In the genomic region with DNA sequence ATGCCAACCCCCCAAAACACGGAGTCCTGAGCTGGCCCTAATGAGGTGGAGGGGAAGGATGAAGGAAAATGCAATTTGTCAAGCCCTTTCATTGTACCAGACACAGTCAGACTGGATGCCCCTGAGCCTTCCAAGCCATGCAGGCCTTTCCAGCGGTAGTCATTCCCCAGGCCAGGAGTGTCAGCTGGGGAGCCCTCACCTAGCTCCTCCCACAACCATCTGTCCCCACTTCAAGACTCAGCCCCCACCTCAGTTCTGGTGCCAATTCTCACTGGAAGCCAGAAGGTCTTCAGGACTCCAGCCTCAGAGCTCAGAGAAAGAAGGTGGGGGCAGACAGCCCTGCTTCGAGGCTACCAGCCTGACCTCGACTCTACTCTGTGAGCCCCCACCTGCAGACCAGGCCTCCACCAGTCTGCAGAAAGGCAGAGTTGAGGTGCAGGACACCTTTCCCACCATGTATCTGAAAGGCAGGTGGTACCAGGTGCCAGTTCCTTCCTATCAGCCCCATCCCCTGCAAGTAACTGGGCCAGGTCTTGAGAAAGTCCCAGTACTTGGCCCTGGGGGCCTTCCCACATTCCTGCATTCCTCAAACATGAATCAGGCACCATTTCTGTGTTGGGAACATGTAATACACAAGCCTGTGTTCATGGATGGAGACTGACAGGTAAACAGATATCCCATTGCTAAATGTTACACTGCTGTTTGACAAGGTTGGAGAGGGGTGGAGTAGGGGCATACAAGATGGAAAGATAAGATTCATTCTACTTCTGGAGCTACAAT, we compare ENCODE assay signal across 9 cellular contexts.
A peak's percentile ranks its signal among the peaks of the same experiment; 100 is the strongest.
DNase-seq lines count a peak whose midpoint lies in the region; ATAC-seq and TF ChIP-seq lines count a peak whose summit lies in the region.
"Had no signal": no experiment of that assay in that cellular context is flagged by ENCODE, and none has a peak within 500 bp of the region (broad histone marks: within the 10 kb centered on the region; RNA-seq: fewer than 3 reads in every experiment).

No MANE protein-coding gene starts in this region.

- no peak overlapping the region for H3K4me3 ChIP-seq in fibroblast of pulmonary artery (replicated peaks; ENCODE audit: low read depth, low read length)
- H3K4me3 ChIP-seq: heart left ventricle had no signal

- peaks cover 65% of the 10 kb centered on the region for H3K4me1 Mint-ChIP-seq in activated CD4-positive, alpha-beta T cell treated with anti-CD3 and anti-CD28 coated beads, Interleukin-2, amount 10 ng/mL, durations not matched to agents 24 days and 14 days
- peaks cover 87% of the 10 kb centered on the region for H3K4me1 Mint-ChIP-seq in stimulated activated memory B cell treated with anti-CD40 and anti-IgM and Interleukin-4, amounts not matched to agents 10 μg/mL and 1 μg/mL and 100 μg/mL, for 72 hours

- H3K27ac Mint-ChIP-seq in activated CD4-positive, alpha-beta T cell treated with anti-CD3 and anti-CD28 coated beads, Interleukin-2, amount 10 ng/mL, durations not matched to agents 24 days and 14 days = peak overlapping the region; percentile 42
- peak overlapping the region; percentile 87 for H3K27ac Mint-ChIP-seq in stimulated activated memory B cell treated with anti-CD40 and anti-IgM and Interleukin-4, amounts not matched to agents 10 μg/mL and 1 μg/mL and 100 μg/mL, for 72 hours

- no peak overlapping the region for H3K4me3 Mint-ChIP-seq in activated CD4-positive, alpha-beta T cell treated with anti-CD3 and anti-CD28 coated beads, Interleukin-2, amount 10 ng/mL, durations not matched to agents 24 days and 14 days
- H3K4me3 Mint-ChIP-seq in stimulated activated memory B cell treated with anti-CD40 and anti-IgM and Interleukin-4, amounts not matched to agents 10 μg/mL and 1 μg/mL and 100 μg/mL, for 72 hours = no peak overlapping the region

- H3K9me3 Mint-ChIP-seq in activated CD4-positive, alpha-beta T cell treated with anti-CD3 and anti-CD28 coated beads, Interleukin-2, amount 10 ng/mL, durations not matched to agents 24 days and 14 days = peaks cover 6% of the 10 kb centered on the region
- no peaks in the 10 kb centered on the region for H3K9me3 Mint-ChIP-seq in stimulated activated memory B cell treated with anti-CD40 and anti-IgM and Interleukin-4, amounts not matched to agents 10 μg/mL and 1 μg/mL and 100 μg/mL, for 72 hours

- no peak for TF ChIP-seq CTCF in fibroblast of pulmonary artery (IDR thresholded peaks at IDR 0.05; ENCODE audit: low read length, missing control alignments)

- no peak for DNase-seq in activated CD4-positive, alpha-beta T cell treated with anti-CD3 and anti-CD28 coated beads, Interleukin-2, amount 10 ng/mL, durations not matched to agents 24 days and 14 days
- no peak for DNase-seq in activated CD4-positive, alpha-beta T cell treated with anti-CD3 and anti-CD28 coated beads for 4 hours
- DNase-seq in RPMI7951 (ENCODE audit: low read depth) (peak; percentile 78), fibroblast of pulmonary artery (ENCODE audit: low read depth) (peak; percentile 85), NCI-H510A treated with DMSO at 0.1 percent for 48 hours (lab: John Stamatoyannopoulos, UW) (no peak), ureter (ENCODE audit: low spot score) (no peak)
- DNase-seq: heart left ventricle had no signal

- intact Hi-C loops in activated CD4-positive, alpha-beta T cell treated with anti-CD3 and anti-CD28 coated beads, Interleukin-2, amount 10 ng/mL, durations not matched to agents 24 days and 14 days (cut with micrococcal nuclease) = loop anchor here (5.0 kb wide), 2 partner anchors 38 to 367 kb away; no protein-coding TSS in a partner anchor

- ATAC-seq in stimulated activated memory B cell treated with anti-CD40 and anti-IgM and Interleukin-4, amounts not matched to agents 10 μg/mL and 1 μg/mL and 100 μg/mL, for 72 hours = no peak
- no peak for ATAC-seq in HG03097 (IDR thresholded peaks at IDR 0.05; ENCODE audit: low FRiP score, unreplicated experiment)
- ATAC-seq: heart left ventricle had no signal

- H3K36me3 Mint-ChIP-seq in activated CD4-positive, alpha-beta T cell treated with anti-CD3 and anti-CD28 coated beads, Interleukin-2, amount 10 ng/mL, durations not matched to agents 24 days and 14 days (ENCODE audit: low read depth) = peaks cover 15% of the 10 kb centered on the region
- peaks cover 1% of the 10 kb centered on the region for H3K36me3 Mint-ChIP-seq in stimulated activated memory B cell treated with anti-CD40 and anti-IgM and Interleukin-4, amounts not matched to agents 10 μg/mL and 1 μg/mL and 100 μg/mL, for 72 hours

- no peaks in the 10 kb centered on the region for H3K27me3 Mint-ChIP-seq in activated CD4-positive, alpha-beta T cell treated with anti-CD3 and anti-CD28 coated beads, Interleukin-2, amount 10 ng/mL, durations not matched to agents 24 days and 14 days
- no peaks in the 10 kb centered on the region for H3K27me3 Mint-ChIP-seq in stimulated activated memory B cell treated with anti-CD40 and anti-IgM and Interleukin-4, amounts not matched to agents 10 μg/mL and 1 μg/mL and 100 μg/mL, for 72 hours

Comparison
In these comparisons a context has a peak if more than half of its experiments do, and no peak if none do; other contexts are left out.
1. DNase-seq: peak in RPMI7951 (single experiment) and fibroblast of pulmonary artery (single experiment); none in activated CD4-positive, alpha-beta T cell treated with anti-CD3 and anti-CD28 coated beads, Interleukin-2, amount 10 ng/mL, durations not matched to agents 24 days and 14 days (single experiment), activated CD4-positive, alpha-beta T cell treated with anti-CD3 and anti-CD28 coated beads for 4 hours (0 of 2), NCI-H510A treated with DMSO at 0.1 percent for 48 hours (single experiment) and ureter (single experiment).